In genomic region chr3:45174234-45174633, GRCh38 we compare ENCODE assay signal across 23 cellular contexts. TPM values are rescaled to one million over a fixed set of nuclear protein-coding genes. Genes with fewer than 3 reads are reported as not detected.
"Had no signal": no experiment of that assay in that cellular context is flagged by ENCODE, and none has a peak within 500 bp of the region (broad histone marks: within the 10 kb centered on the region; RNA-seq: fewer than 3 reads in every experiment).

No MANE protein-coding gene starts in this region.

- ATAC-seq: left colon; left ventricle myocardium superior; naive thymus-derived CD8-positive, alpha-beta T cell; right lobe of liver; stimulated activated effector memory CD8-positive, alpha-beta T cell treated with anti-CD3 and anti-CD28 coated beads, Interleukin-12 subunit alpha, Interleukin-12 subunit beta, amount 100 ng/mL, for 72 hours had no signal

- H3K4me1 Mint-ChIP-seq: central memory CD8-positive, alpha-beta T cell; immature natural killer cell; stimulated activated effector memory CD8-positive, alpha-beta T cell treated with anti-CD3 and anti-CD28 coated beads, Interleukin-12 subunit alpha, Interleukin-12 subunit beta, amount 100 ng/mL, for 72 hours had no signal

- H3K9ac ChIP-seq: parathyroid adenoma had no signal

- H3K4me1 ChIP-seq: lower lobe of right lung, parathyroid adenoma, right lobe of liver, upper lobe of left lung had no signal

- H3K4me3 ChIP-seq: dorsolateral prefrontal cortex, lower lobe of right lung, right lobe of liver, stomach, tibial artery, upper lobe of left lung had no signal

- DNase-seq: cortex of kidney; dorsolateral prefrontal cortex; effector CD4-positive, alpha-beta T cell; hypothalamus; immature natural killer cell; islet precursor cell; kidney glomerular epithelial cell; left colon; left ventricle myocardium superior; lower lobe of right lung; naive thymus-derived CD8-positive, alpha-beta T cell; right lobe of liver; stimulated activated CD4-positive, alpha-beta T cell treated with anti-CD3 and anti-CD28 coated beads, Interleukin-2, amount 100 ng/mL, for 24 hours; stimulated activated CD4-positive, alpha-beta T cell treated with anti-CD3 and anti-CD28 coated beads, Interleukin-4, amount 100 ng/mL, for 24 hours; stimulated activated naive CD4-positive, alpha-beta T cell treated with Interleukin-2 at 50 U/mL for 16 hours; stomach; tibial artery; upper lobe of left lung had no signal

- H3K36me3 ChIP-seq: lower lobe of right lung, right lobe of liver, stomach, tibial artery, upper lobe of left lung had no signal

- H2AFZ ChIP-seq: parathyroid adenoma had no signal

- H3K36me3 Mint-ChIP-seq: immature natural killer cell; naive thymus-derived CD8-positive, alpha-beta T cell; stimulated activated effector memory CD8-positive, alpha-beta T cell treated with anti-CD3 and anti-CD28 coated beads, Interleukin-12 subunit alpha, Interleukin-12 subunit beta, amount 100 ng/mL, for 72 hours had no signal

- H3K27me3 ChIP-seq: right lobe of liver, stomach, tibial artery, upper lobe of left lung had no signal

- H3K9me3 Mint-ChIP-seq: central memory CD8-positive, alpha-beta T cell; immature natural killer cell; naive thymus-derived CD8-positive, alpha-beta T cell; stimulated activated effector memory CD8-positive, alpha-beta T cell treated with anti-CD3 and anti-CD28 coated beads, Interleukin-12 subunit alpha, Interleukin-12 subunit beta, amount 100 ng/mL, for 72 hours had no signal

- H3K9me3 ChIP-seq: lower lobe of right lung, right lobe of liver, stomach, tibial artery, upper lobe of left lung had no signal

- H3K27ac Mint-ChIP-seq: immature natural killer cell; naive thymus-derived CD8-positive, alpha-beta T cell; progenitor cell of endocrine pancreas; stimulated activated effector memory CD8-positive, alpha-beta T cell treated with anti-CD3 and anti-CD28 coated beads, Interleukin-12 subunit alpha, Interleukin-12 subunit beta, amount 100 ng/mL, for 72 hours had no signal

- H3K4me3 Mint-ChIP-seq: central memory CD8-positive, alpha-beta T cell; immature natural killer cell; naive thymus-derived CD8-positive, alpha-beta T cell; stimulated activated effector memory CD8-positive, alpha-beta T cell treated with anti-CD3 and anti-CD28 coated beads, Interleukin-12 subunit alpha, Interleukin-12 subunit beta, amount 100 ng/mL, for 72 hours had no signal

- H3K27ac ChIP-seq: dorsolateral prefrontal cortex, lower lobe of right lung, parathyroid adenoma, right lobe of liver, stomach, tibial artery, upper lobe of left lung had no signal

RNA-seq across cellular contexts. Expression of gene CDCP1, which starts 28.1 kb away (rescaled TPM):
- total RNA-seq: naive thymus-derived CD8-positive, alpha-beta T cell had no signal
- polyA plus RNA-seq: neural cell had no signal

RNA-seq across cellular contexts. Expression of gene TMEM158, which starts 51.9 kb away (rescaled TPM):
- polyA plus RNA-seq: immature natural killer cell; naive thymus-derived CD8-positive, alpha-beta T cell had no signal
